Comparison of ENCODE assay signal across 10 cellular contexts in the genomic region with DNA sequence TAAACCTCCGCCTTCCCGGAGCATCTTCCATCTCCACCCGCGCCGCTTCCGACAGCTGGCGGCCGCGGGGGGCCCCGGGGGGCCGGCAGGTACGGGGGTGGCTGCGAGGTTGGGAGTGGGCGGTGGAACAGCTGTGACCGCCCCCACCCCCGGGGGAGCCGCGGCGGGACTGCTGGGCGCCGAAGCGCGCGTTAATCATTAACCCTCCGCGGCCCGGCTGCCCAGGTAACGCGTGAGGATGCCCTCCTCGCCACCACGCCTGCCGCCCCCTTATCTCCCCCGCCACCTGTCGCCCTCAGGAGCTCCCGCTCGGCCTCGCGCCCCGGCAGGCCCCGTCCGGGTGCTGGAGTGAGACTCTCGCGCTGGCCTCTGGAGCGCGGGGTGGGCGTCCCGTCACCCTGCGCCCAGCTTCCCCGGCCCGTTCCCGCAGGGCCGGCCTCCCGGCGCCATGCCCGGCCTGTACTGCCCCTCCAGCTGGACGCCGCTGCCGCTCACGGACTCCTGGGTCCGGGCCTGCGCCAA. TPM values are rescaled to one million over a fixed set of nuclear protein-coding genes. Genes with fewer than 3 reads are reported as not detected.
DNase-seq lines count a peak whose midpoint lies in the region; ATAC-seq lines count a peak whose summit lies in the region.
"Had no signal": no experiment of that assay in that cellular context is flagged by ENCODE, and none has a peak within 500 bp of the region (broad histone marks: within the 10 kb centered on the region; RNA-seq: fewer than 3 reads in every experiment).

No MANE protein-coding gene starts in this region.

- H3K27ac Mint-ChIP-seq in memory B cell = no peak overlapping the region

- peak overlapping the region; percentile 32 for H3K4me3 Mint-ChIP-seq in memory B cell

- H3K36me3 ChIP-seq in HAP-1 (replicated peaks) (no peaks in the 10 kb centered on the region), adipocyte (ENCODE audit: control insufficient read depth, insufficient read depth, low read length, severe bottlenecking) (no peaks in the 10 kb centered on the region)

- H3K27me3 Mint-ChIP-seq in memory B cell = peaks cover 31% of the 10 kb centered on the region

- in situ Hi-C loops in HAP-1 (cut with MboI; ENCODE audit: low sequenced_read_pairs) = no loop called here

- no peaks in the 10 kb centered on the region for H3K9me3 Mint-ChIP-seq in memory B cell

- H3K27me3 ChIP-seq in HAP-1 (ENCODE audit: low read depth) (peaks cover 6% of the 10 kb centered on the region), adipocyte (replicated peaks; ENCODE audit: control insufficient read depth, insufficient read depth, low read length) (peaks cover 44% of the 10 kb centered on the region)

- no peaks in the 10 kb centered on the region for H3K9me3 ChIP-seq in HAP-1
- no peaks in the 10 kb centered on the region for H3K9me3 ChIP-seq in adipocyte (ENCODE audit: control insufficient read depth, low read length)

- H3K36me3 Mint-ChIP-seq in memory B cell = no peaks in the 10 kb centered on the region

- DNase-seq in AG08396 (ENCODE audit: low spot score) (peak; percentile 39), HAP-1 (ENCODE audit: low spot score in 2 of 2) (no peak), adipocyte (ENCODE audit: low read depth) (peak; percentile 31), memory B cell (ENCODE audit: low spot score in 2 of 2) (peak in 1 of 2 donors; percentile 30), Ammon's horn (ENCODE audit: low spot score) (no peak)

- no peak overlapping the region for H3K9ac ChIP-seq in adipocyte (ENCODE audit: low read length)

- H3K4me3 ChIP-seq in HAP-1 (peak overlapping the region; percentile 63), adipocyte (ENCODE audit: low read length) (no peak overlapping the region)

- H3K4me1 Mint-ChIP-seq in memory B cell = peaks cover 11% of the 10 kb centered on the region

- no peaks in the 10 kb centered on the region for H3K4me1 ChIP-seq in HAP-1
- H3K4me1 ChIP-seq in adipocyte (ENCODE audit: control insufficient read depth, insufficient read depth, low read length) = peaks cover 4% of the 10 kb centered on the region

- ATAC-seq in memory B cell (ENCODE audit: low read depth) = no peak
- ATAC-seq in esophagus mucosa = no peak
- ATAC-seq in GM18873 (IDR thresholded peaks at IDR 0.05; ENCODE audit: low FRiP score, unreplicated experiment) = no peak
- no peak for ATAC-seq in GM18520 (IDR thresholded peaks at IDR 0.05; ENCODE audit: unreplicated experiment)

RNA-seq across cellular contexts. Expression of gene VWA5B2, which starts 0.8 kb away (rescaled TPM):
- total RNA-seq in esophagus mucosa = not detected
- total RNA-seq: aorta, LHCN-M2 had no signal

RNA-seq across cellular contexts. Expression of gene ALG3, which starts 18.6 kb away (rescaled TPM):
- 28.9 TPM for total RNA-seq in esophagus mucosa

RNA-seq across cellular contexts. Expression of gene EEF1AKMT4, which starts 19.3 kb away (rescaled TPM):
- total RNA-seq in esophagus mucosa = 7.1 TPM

RNA-seq across cellular contexts. Expression of gene CAMK2N2, which starts 31.2 kb away (rescaled TPM):
- 0.24 TPM for total RNA-seq in esophagus mucosa

RNA-seq across cellular contexts. Expression of gene ABCF3, which starts 44.1 kb away (rescaled TPM):
- 45.3 TPM for total RNA-seq in esophagus mucosa

Comparison
In these comparisons a context has a peak if more than half of its experiments do, and no peak if none do; other contexts are left out.
1. DNase-seq: peak in AG08396 (single experiment) and adipocyte (single experiment); none in HAP-1 (0 of 2) and Ammon's horn (single experiment).